In genomic region chr7:76327610-76328009, GRCh38 we compare ENCODE assay signal across 16 cellular contexts. TPM values are rescaled to one million over a fixed set of nuclear protein-coding genes. Genes with fewer than 3 reads are reported as not detected.
A peak's percentile ranks its signal among the peaks of the same experiment; 100 is the strongest.
DNase-seq lines count a peak whose midpoint lies in the region; ATAC-seq, FAIRE-seq and TF ChIP-seq lines count a peak whose summit lies in the region.
"Had no signal": no experiment of that assay in that cellular context is flagged by ENCODE, and none has a peak within 500 bp of the region (broad histone marks: within the 10 kb centered on the region; RNA-seq: fewer than 3 reads in every experiment).

No MANE protein-coding gene starts in this region.

- peaks cover 83% of the 10 kb centered on the region for H3K79me2 ChIP-seq in endothelial cell of umbilical vein (ENCODE audit: control insufficient read depth, insufficient read depth, low read length)

- H3K4me2 ChIP-seq in endothelial cell of umbilical vein (ENCODE audit: insufficient read depth, low read length), result no peak overlapping the region

- no peaks in the 10 kb centered on the region for H3K9me3 ChIP-seq in endothelial cell of umbilical vein (replicated peaks; ENCODE audit: control insufficient read depth, insufficient read depth, low read length)
- H3K9me3 ChIP-seq in effector memory CD4-positive, alpha-beta T cell (ENCODE audit: control insufficient read depth, low read length), result no peaks in the 10 kb centered on the region
- H3K9me3 ChIP-seq: BLaER1 treated with 17β-estradiol and CSF1 and Interleukin-3, amounts not matched to agents 10 nM and 100 nM; prostate gland had no signal

- peak in 2 of 3 donors; percentile 21 to 47 for ATAC-seq in natural killer cell
- no peak for ATAC-seq in natural killer cell treated with Interleukin-12 subunit alpha and Interleukin-12 subunit beta and Interleukin-15 and Interleukin-18, amount 100 ng/mL, for 72 hours
- no peak for ATAC-seq in GM21526 (IDR thresholded peaks at IDR 0.05; ENCODE audit: low FRiP score, unreplicated experiment)
- ATAC-seq: T-helper 17 cell had no signal

- peaks cover 7 to 20% of the 10 kb centered on the region in 2 experiments for H3K36me3 ChIP-seq in endothelial cell of umbilical vein (ENCODE audit: control insufficient read depth in 2 of 2, extremely low read depth in 1 of 2, insufficient read depth in 2 of 2, low read length in 2 of 2)
- peaks cover 19% of the 10 kb centered on the region for H3K36me3 ChIP-seq in effector memory CD4-positive, alpha-beta T cell (ENCODE audit: control insufficient read depth, insufficient read depth, low read length)
- H3K36me3 ChIP-seq: prostate gland had no signal

- CTCF ChIA-PET in endothelial cell of umbilical vein (lab: Charles Lee), result interaction anchor here (1.3 kb wide), 1 partner anchor 9 kb away, joined by 7 read pairs; no protein-coding TSS in a partner anchor

- H3K36me3 Mint-ChIP-seq in natural killer cell (peaks cover 24% of the 10 kb centered on the region), chondrocyte (ENCODE audit: low read depth) (peaks cover 36% of the 10 kb centered on the region)
- H3K36me3 Mint-ChIP-seq in natural killer cell treated with Interleukin-12 subunit alpha and Interleukin-12 subunit beta and Interleukin-15 and Interleukin-18, amount 100 ng/mL, for 72 hours, result peaks cover 26% of the 10 kb centered on the region

- H3K4me3 Mint-ChIP-seq in natural killer cell, result no peak overlapping the region
- no peak overlapping the region for H3K4me3 Mint-ChIP-seq in natural killer cell treated with Interleukin-12 subunit alpha and Interleukin-12 subunit beta and Interleukin-15 and Interleukin-18, amount 100 ng/mL, for 72 hours
- H3K4me3 Mint-ChIP-seq in chondrocyte (ENCODE audit: unreplicated experiment), result no peak overlapping the region
- H3K4me3 Mint-ChIP-seq: T-helper 17 cell had no signal

- no peak for FAIRE-seq in endothelial cell of umbilical vein (lab: Jason Lieb, UNC)
- FAIRE-seq: keratinocyte had no signal

- H3K27ac Mint-ChIP-seq in natural killer cell (peak overlapping the region in 1 of 2 donors; percentile 15), chondrocyte (ENCODE audit: unreplicated experiment) (no peak overlapping the region)
- H3K27ac Mint-ChIP-seq in natural killer cell treated with Interleukin-12 subunit alpha and Interleukin-12 subunit beta and Interleukin-15 and Interleukin-18, amount 100 ng/mL, for 72 hours, result no peak overlapping the region

- TF ChIP-seq CTCF in natural killer cell (IDR thresholded peaks at IDR 0.05) (no peak), endothelial cell of umbilical vein (IDR thresholded peaks at IDR 0.05; ENCODE audit: extremely low read depth in 1 of 2, insufficient read depth in 1 of 2, low read depth in 1 of 2, low read length in 2 of 2) (no peak), chondrocyte (IDR thresholded peaks at IDR 0.05) (no peak)

- H3K9me3 Mint-ChIP-seq in natural killer cell (no peaks in the 10 kb centered on the region), chondrocyte (ENCODE audit: low read depth) (no peaks in the 10 kb centered on the region)
- no peaks in the 10 kb centered on the region for H3K9me3 Mint-ChIP-seq in natural killer cell treated with Interleukin-12 subunit alpha and Interleukin-12 subunit beta and Interleukin-15 and Interleukin-18, amount 100 ng/mL, for 72 hours

- peaks cover 8% of the 10 kb centered on the region for H4K20me1 ChIP-seq in endothelial cell of umbilical vein (replicated peaks; ENCODE audit: control insufficient read depth, extremely low read depth, insufficient read depth, low read length)

- no peaks in the 10 kb centered on the region for H3K27me3 ChIP-seq in endothelial cell of umbilical vein (ENCODE audit: control insufficient read depth in 2 of 2, insufficient read depth in 2 of 2, low read length in 2 of 2)
- H3K27me3 ChIP-seq in effector memory CD4-positive, alpha-beta T cell (replicated peaks; ENCODE audit: control insufficient read depth, insufficient read depth, low read length, poor library complexity, severe bottlenecking), result no peaks in the 10 kb centered on the region
- H3K27me3 ChIP-seq: BLaER1 treated with 17β-estradiol and CSF1 and Interleukin-3, amounts not matched to agents 10 nM and 100 nM had no signal

- no peak for TF ChIP-seq POLR2A in endothelial cell of umbilical vein (IDR thresholded peaks at IDR 0.05; ENCODE audit: low read depth, low read length)

- H3K27ac ChIP-seq in endothelial cell of umbilical vein (ENCODE audit: insufficient read depth, low read depth, low read length), result no peak overlapping the region
- no peak overlapping the region for H3K27ac ChIP-seq in effector memory CD4-positive, alpha-beta T cell (ENCODE audit: insufficient read depth, low read length, poor library complexity, severe bottlenecking)
- H3K27ac ChIP-seq: prostate gland had no signal

- POLR2A ChIA-PET in endothelial cell of umbilical vein (lab: Charles Lee), result interaction anchor here (0.6 kb wide), 1 partner anchor 23 kb away, joined by 4 read pairs; no protein-coding TSS in a partner anchor

- H3K4me1 ChIP-seq in endothelial cell of umbilical vein (ENCODE audit: control insufficient read depth, extremely low read depth, insufficient read depth, low read length), result peaks cover 9% of the 10 kb centered on the region
- H3K4me1 ChIP-seq in effector memory CD4-positive, alpha-beta T cell (ENCODE audit: control insufficient read depth, insufficient read depth, low read length, poor library complexity, severe bottlenecking), result no peaks in the 10 kb centered on the region
- H3K4me1 ChIP-seq: prostate gland had no signal

- no peak overlapping the region for H2AFZ ChIP-seq in endothelial cell of umbilical vein (ENCODE audit: low read depth, low read length)

- dilution Hi-C loops in endothelial cell of umbilical vein (cut with MboI; ENCODE audit: extremely low pct_ligation_motif_present, low sequenced_read_pairs), result no loop called here

- H3K4me1 Mint-ChIP-seq in natural killer cell (peaks cover 21 to 39% of the 10 kb centered on the region in 2 donors), chondrocyte (ENCODE audit: low read depth) (peaks cover 49% of the 10 kb centered on the region)
- peaks cover 23 to 29% of the 10 kb centered on the region in 2 donors for H3K4me1 Mint-ChIP-seq in natural killer cell treated with Interleukin-12 subunit alpha and Interleukin-12 subunit beta and Interleukin-15 and Interleukin-18, amount 100 ng/mL, for 72 hours (ENCODE audit: low read depth in 2 of 2)

- no TSS peak for BruUV-seq in endothelial cell of umbilical vein (replicated peaks; lab: Mats Ljungman, UMichigan)

- no peaks in the 10 kb centered on the region for H3K27me3 Mint-ChIP-seq in natural killer cell (ENCODE audit: low read depth in 2 of 2)
- H3K27me3 Mint-ChIP-seq in natural killer cell treated with Interleukin-12 subunit alpha and Interleukin-12 subunit beta and Interleukin-15 and Interleukin-18, amount 100 ng/mL, for 72 hours, result no peaks in the 10 kb centered on the region
- H3K27me3 Mint-ChIP-seq in chondrocyte (ENCODE audit: low read depth), result no peaks in the 10 kb centered on the region
- H3K27me3 Mint-ChIP-seq: T-helper 17 cell had no signal

- H3K9me1 ChIP-seq in endothelial cell of umbilical vein (replicated peaks; ENCODE audit: control insufficient read depth, extremely low read depth, insufficient read depth, low read length), result no peaks in the 10 kb centered on the region

- H3K4me3 ChIP-seq in endothelial cell of umbilical vein (replicated peaks in 1 of 3; ENCODE audit: insufficient read depth in 1 of 3, low read depth in 1 of 3, low read length in 3 of 3), result no peak overlapping the region
- no peak overlapping the region for H3K4me3 ChIP-seq in effector memory CD4-positive, alpha-beta T cell (ENCODE audit: insufficient read depth, low read depth, low read length, poor library complexity, severe bottlenecking)
- H3K4me3 ChIP-seq: BLaER1 treated with 17β-estradiol and CSF1 and Interleukin-3, amounts not matched to agents 10 nM and 100 nM; prostate gland had no signal

- intact Hi-C loops in natural killer cell (cut with micrococcal nuclease) (no loop called here), endothelial cell of umbilical vein (cut with micrococcal nuclease) (no loop called here)

- DNase-seq in natural killer cell, result no peak
- DNase-seq in natural killer cell treated with Interleukin-12 subunit alpha and Interleukin-12 subunit beta and Interleukin-15 and Interleukin-18, amount 100 ng/mL, for 72 hours (ENCODE audit: low spot score), result no peak
- DNase-seq in OCI-M1 (lab: John Stamatoyannopoulos, UW), result peak; percentile 70
- DNase-seq in endothelial cell of umbilical vein (ENCODE audit: low read depth, low spot score), result peak; percentile 56
- no peak for DNase-seq in effector memory CD4-positive, alpha-beta T cell
- no peak for DNase-seq in stimulated activated naive CD4-positive, alpha-beta T cell treated with Interleukin-2 at 50 U/mL for 16 hours (lab: John Stamatoyannopoulos, UW)
- DNase-seq in chondrocyte (ENCODE audit: low spot score), result no peak
- DNase-seq: activated CD4-positive, alpha-beta T cell treated with anti-CD3 and anti-CD28 coated beads, Interleukin-2, amount 50 U/mL, for 4 hours; EL; NCI-H2081 treated with DMSO at 0.1 percent for 48 hours; RPMI8226; T-helper 17 cell had no signal

- H3K9ac ChIP-seq in endothelial cell of umbilical vein (replicated peaks; ENCODE audit: extremely low read depth, insufficient read depth, low read length), result no peak overlapping the region

RNA-seq across cellular contexts. Expression of gene HSPB1, which starts 25.1 kb away (rescaled TPM):
- total RNA-seq in natural killer cell, result 10 to 100 TPM; 14.4 to 15.9 (median 14.7) TPM
- total RNA-seq in natural killer cell treated with Interleukin-12 subunit alpha and Interleukin-12 subunit beta and Interleukin-15 and Interleukin-18, amount 100 ng/mL, for 72 hours, result 10 to 100 TPM; 13.3 to 30.3 TPM
- total RNA-seq in endothelial cell of umbilical vein, result 1,711 and 1,748 TPM in 2 replicates
- polyA plus RNA-seq in endothelial cell of umbilical vein, result 3,130 and 5,305 TPM in 2 replicates
- 1,445 and 1,938 TPM in 2 replicates for polyA plus RNA-seq in endothelial cell of umbilical vein (2011; cell fraction: cytosol; rRNA removed)
- 390 and 520 TPM in 2 replicates for polyA plus RNA-seq in endothelial cell of umbilical vein (2011; cell fraction: nucleus; rRNA removed)
- polyA plus RNA-seq in endothelial cell of umbilical vein (2012), result 685 and 1,218 TPM in 2 replicates
- polyA minus RNA-seq in endothelial cell of umbilical vein, result 292 and 359 TPM in 2 replicates
- polyA minus RNA-seq in endothelial cell of umbilical vein (2011; cell fraction: cytosol; rRNA and poly(A)+ RNA removed), result 138 TPM
- polyA minus RNA-seq in endothelial cell of umbilical vein (2011; cell fraction: nucleus; rRNA and poly(A)+ RNA removed), result 63.3 and 204 TPM in 2 replicates
- total RNA-seq in chondrocyte, result 1,313 to 1,335 TPM (median 1,322 TPM) in 3 replicates

RNA-seq across cellular contexts. Expression of gene YWHAG, which starts 31.2 kb away (rescaled TPM):
- total RNA-seq in natural killer cell (10 to 100 TPM; 21.4 to 28.9 (median 27.4) TPM), endothelial cell of umbilical vein (199 and 205 TPM in 2 replicates), chondrocyte (195 to 208 TPM (median 205 TPM) in 3 replicates)
- 100 to 1,000 TPM; 115 to 154 TPM for total RNA-seq in natural killer cell treated with Interleukin-12 subunit alpha and Interleukin-12 subunit beta and Interleukin-15 and Interleukin-18, amount 100 ng/mL, for 72 hours
- 41.3 and 55.6 TPM in 2 replicates for polyA plus RNA-seq in endothelial cell of umbilical vein
- 62.4 and 66.2 TPM in 2 replicates for polyA plus RNA-seq in endothelial cell of umbilical vein (2011; cell fraction: cytosol; rRNA removed)
- 38.7 and 46.1 TPM in 2 replicates for polyA plus RNA-seq in endothelial cell of umbilical vein (2011; cell fraction: nucleus; rRNA removed)
- polyA plus RNA-seq in endothelial cell of umbilical vein (2012), result 145 and 187 TPM in 2 replicates
- 94.8 and 112 TPM in 2 replicates for polyA minus RNA-seq in endothelial cell of umbilical vein
- polyA minus RNA-seq in endothelial cell of umbilical vein (2011; cell fraction: cytosol; rRNA and poly(A)+ RNA removed), result 82.6 TPM
- 34.6 and 36.4 TPM in 2 replicates for polyA minus RNA-seq in endothelial cell of umbilical vein (2011; cell fraction: nucleus; rRNA and poly(A)+ RNA removed)

Comparison
In these comparisons a context has a peak if more than half of its experiments do, and no peak if none do; other contexts are left out.
1. ATAC-seq: peak in natural killer cell (2 of 3); none in natural killer cell treated with Interleukin-12 subunit alpha and Interleukin-12 subunit beta and Interleukin-15 and Interleukin-18, amount 100 ng/mL, for 72 hours (0 of 2) and GM21526 (single experiment).
2. DNase-seq: peak in OCI-M1 (single experiment) and endothelial cell of umbilical vein (single experiment); none in natural killer cell (single experiment), natural killer cell treated with Interleukin-12 subunit alpha and Interleukin-12 subunit beta and Interleukin-15 and Interleukin-18, amount 100 ng/mL, for 72 hours (single experiment), effector memory CD4-positive, alpha-beta T cell (0 of 3), stimulated activated naive CD4-positive, alpha-beta T cell treated with Interleukin-2 at 50 U/mL for 16 hours (single experiment) and chondrocyte (single experiment).
3. RNA of gene HSPB1, which starts 25.1 kb away (total RNA-seq): 1,711 to 1,748 TPM in endothelial cell of umbilical vein and 1,313 to 1,335 TPM in chondrocyte; 13.3 to 30.3 TPM in natural killer cell treated with Interleukin-12 subunit alpha and Interleukin-12 subunit beta and Interleukin-15 and Interleukin-18, amount 100 ng/mL, for 72 hours and 14.4 to 15.9 TPM in natural killer cell; every median in the first group is over 10 times any median in the second.